8 cellular contexts compared by ENCODE assay signal in the genomic region with DNA sequence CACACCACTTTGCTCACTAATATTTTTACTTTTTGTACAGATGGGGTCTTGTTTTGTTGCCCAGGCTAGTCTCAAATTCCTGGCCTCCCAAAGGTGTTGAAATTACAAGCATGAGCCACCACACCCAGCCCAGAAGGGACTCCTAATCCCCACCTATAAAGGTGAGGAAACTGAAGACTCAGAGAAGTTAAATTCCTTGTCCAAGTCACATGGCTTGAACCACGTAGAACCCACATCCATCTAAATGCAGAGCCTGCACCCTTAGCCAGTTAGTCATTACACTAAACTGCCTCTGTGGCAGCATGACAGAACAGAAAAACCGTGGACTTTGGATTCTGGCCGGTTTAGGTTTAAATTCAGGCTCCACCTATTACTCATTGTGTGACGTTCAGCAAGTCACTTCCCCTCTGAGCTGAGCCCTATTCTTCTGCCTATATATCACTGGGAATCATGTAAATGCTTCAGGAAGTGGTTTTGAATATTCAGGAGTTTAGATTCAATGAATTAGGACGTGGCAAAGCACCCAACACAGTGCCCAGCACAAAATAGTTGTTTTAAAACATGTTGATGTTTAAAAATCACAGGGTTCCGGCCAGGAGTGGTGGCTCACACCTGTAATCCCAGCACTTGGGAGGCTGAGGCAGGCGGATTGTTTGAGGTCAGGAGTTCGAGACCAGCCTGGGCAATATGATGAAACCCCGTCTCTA. TPM values are rescaled to one million over a fixed set of nuclear protein-coding genes. Genes with fewer than 3 reads are reported as not detected.
DNase-seq lines count a peak whose midpoint lies in the region; ATAC-seq, FAIRE-seq and TF ChIP-seq lines count a peak whose summit lies in the region.

No MANE protein-coding gene starts in this region.

- no peaks in the 10 kb centered on the region for H3K27me3 Mint-ChIP-seq in IgD-negative memory B cell

- 0 out of 2 replicates have a peak, but pooled peaks have one; percentile 6 for TF ChIP-seq CTCF in HepG2 (CRISPR knock-in tag; IDR thresholded peaks at IDR 0.05)

- H3K4me3 Mint-ChIP-seq in IgD-negative memory B cell = peak overlapping the region in 1 of 4 donors; percentile 72

- H3K27me3 ChIP-seq in HepG2 (ENCODE audit: control insufficient read depth in 1 of 2, insufficient read depth in 2 of 2, low read length in 2 of 2) = no peaks in the 10 kb centered on the region; a peak in 1 of 5 replicates

- H3K9me3 Mint-ChIP-seq in IgD-negative memory B cell = peaks cover 0 to 4% (median 0%) of the 10 kb centered on the region in 3 donors

- CTCF ChIA-PET in HepG2 (lab: Yijun Ruan, JAX; ENCODE audit: low intra/inter-chr PET ratio, low total read pairs) = no interaction called here

- H3K4me3 ChIP-seq in HepG2 (replicated peaks in 1 of 3; ENCODE audit: insufficient read depth in 1 of 3, low read depth in 2 of 3, low read length in 3 of 3) = peak overlapping the region in 1 of 3 experiments; percentile 41; a peak in 2 of 6 replicates

- H3K9ac ChIP-seq in HepG2 (ENCODE audit: insufficient read depth, low read depth, low read length) = peak overlapping the region; percentile 67

- peak overlapping the region; percentile 95 for H3K27ac ChIP-seq in HepG2 (ENCODE audit: extremely low read length, insufficient read depth, low read length)

- peaks cover 8% of the 10 kb centered on the region; the same call in 1 of the 2 replicates for H4K20me1 ChIP-seq in HepG2 (ENCODE audit: insufficient read depth, low read length)

- H3K36me3 ChIP-seq in HepG2 (replicated peaks in 1 of 2; ENCODE audit: control insufficient read depth in 1 of 2, insufficient read depth in 2 of 2, low read length in 2 of 2) = no peaks in the 10 kb centered on the region

- H3K4me1 ChIP-seq in HepG2 (ENCODE audit: insufficient read depth, low read length) = peaks cover 64% of the 10 kb centered on the region

- H3K4me1 Mint-ChIP-seq in IgD-negative memory B cell = peaks cover 12 to 25% (median 23%) of the 10 kb centered on the region in 3 donors

- H2AFZ ChIP-seq in HepG2 (ENCODE audit: low read length) = no peak overlapping the region

- peak; percentile 97 for FAIRE-seq in HepG2 (lab: Jason Lieb, UNC)

- TF ChIP-seq RAD21 in HepG2 (CRISPR knock-in tag; IDR thresholded peaks at IDR 0.05) = no peak

- peaks cover 7% of the 10 kb centered on the region for H3K9me3 ChIP-seq in HepG2 (ENCODE audit: low read length)

- peaks cover 13% of the 10 kb centered on the region for H3K79me2 ChIP-seq in HepG2 (ENCODE audit: insufficient read depth, low read length)

- TF ChIP-seq EP300 in HepG2 (IDR thresholded peaks at IDR 0.05; ENCODE audit: low read depth in 2 of 2, low read length in 2 of 2) (peak in 1 of 2 experiments; percentile 45; a peak in 1 of 4 replicates), HepG2 (CRISPR knock-in tag; IDR thresholded peaks at IDR 0.05; ENCODE audit: borderline replicate concordance) (no peak)

- no TSS peak for BruUV-seq in HepG2 (replicated peaks; lab: Mats Ljungman, UMichigan)

- peak overlapping the region; percentile 65 for H3K4me2 ChIP-seq in HepG2 (ENCODE audit: low read depth, low read length)

- no peaks in the 10 kb centered on the region for H3K36me3 Mint-ChIP-seq in IgD-negative memory B cell

- peak; percentile 39 for ATAC-seq in HepG2
- no peak for ATAC-seq in GM18867 (IDR thresholded peaks at IDR 0.05; ENCODE audit: unreplicated experiment)
- no peak for ATAC-seq in GM19455 (IDR thresholded peaks at IDR 0.05; ENCODE audit: unreplicated experiment)

- peak; percentile 72 to 76 for TF ChIP-seq POLR2A in HepG2 (IDR thresholded peaks at IDR 0.05; ENCODE audit: insufficient read depth in 1 of 2, low read depth in 2 of 2, low read length in 2 of 2)

- intact Hi-C loops in HepG2 (cut with micrococcal nuclease; ENCODE audit: unreplicated experiment) = loop anchor here (5.0 kb wide), 2 partner anchors 38 to 172 kb away; partner anchors contain the start of genes ISCU and SART3

- 40% methylated on average over 8 of the region's 9 CpGs for WGBS in HepG2 (ENCODE audit: low lambda C conversion rate)

- peak overlapping the region in 2 of 3 donors; percentile 23 to 83 for H3K27ac Mint-ChIP-seq in IgD-negative memory B cell

- in situ Hi-C loops in HepG2 (cut with HindIII; ENCODE audit: extremely low pct_ligation_motif_present, low pct_unique_long_range_greater_than_20kb) = no loop called here

- DNase-seq in DMS53 (lab: John Stamatoyannopoulos, UW) = peak; percentile 95
- DNase-seq in amniotic epithelial cell (ENCODE audit: low read depth) = peak; percentile 84
- DNase-seq in HepG2 (ENCODE audit: low spot score) = peak; percentile 98
- no peak for DNase-seq in NCI-H1930 (lab: John Stamatoyannopoulos, UW)
- no peak for DNase-seq in effector CD8-positive, alpha-beta T cell (lab: John Stamatoyannopoulos, UW)

- POLR2A ChIA-PET in HepG2 (lab: Yijun Ruan, JAX) = interaction anchor here (0.6 to 2.3 kb wide), 10 partner anchors 9 to 104 kb away, joined by 3 to 9 read pairs (median 3); no protein-coding TSS in a partner anchor

TF ChIP-seq in HepG2, 621 proteins besides CTCF, POLR2A, EP300 and RAD21 (continues in another document):
- no peak for TF ChIP-seq PRDM15 (CRISPR knock-in tag; IDR thresholded peaks at IDR 0.05)
- no peak; the same call in 1 of the 2 replicates for TF ChIP-seq NFYC (CRISPR knock-in tag; IDR thresholded peaks at IDR 0.05)
- TF ChIP-seq ZNF367 (CRISPR knock-in tag; IDR thresholded peaks at IDR 0.05; ENCODE audit: borderline replicate concordance) = no peak
- TF ChIP-seq TP53 (CRISPR knock-in tag; conservative IDR thresholded peaks at IDR 0.05) = no peak
- no peak for TF ChIP-seq MYNN (CRISPR knock-in tag; IDR thresholded peaks at IDR 0.05; ENCODE audit: low read depth)
- TF ChIP-seq GTF2F1 (IDR thresholded peaks at IDR 0.05; ENCODE audit: low read length) = peak; percentile 62; the same call in 1 of the 2 replicates
- TF ChIP-seq ZNF784 (CRISPR knock-in tag; IDR thresholded peaks at IDR 0.05; ENCODE audit: borderline replicate concordance) = no peak
- peak; percentile 63; the same call in 1 of the 2 replicates for TF ChIP-seq ARID2 (CRISPR knock-in tag; IDR thresholded peaks at IDR 0.05; ENCODE audit: borderline replicate concordance)
- no peak for TF ChIP-seq JDP2 (CRISPR knock-in tag; IDR thresholded peaks at IDR 0.05; ENCODE audit: borderline replicate concordance)

RNA-seq across cellular contexts. Expression of gene CORO1C, which starts 3.0 kb away (rescaled TPM):
- polyA plus RNA-seq in IgD-negative memory B cell = 71.8 TPM
- total RNA-seq in HepG2 (2016; rRNA removed; fragmentation: Illumina TruSeq; extraction: Trizol) = 73.7 and 128 TPM in 2 replicates
- 21.0 and 28.0 TPM in 2 replicates for total RNA-seq in HepG2 (2016; cell fraction: cytosol; rRNA removed; fragmentation: Illumina TruSeq; extraction: Trizol; ENCODE audit: low read depth)
- total RNA-seq in HepG2 (2016; cell fraction: insoluble cytoplasmic fraction; rRNA removed; fragmentation: Illumina TruSeq; extraction: Trizol) = 70.7 and 135 TPM in 2 replicates
- total RNA-seq in HepG2 (2016; cell fraction: membrane; rRNA removed; fragmentation: Illumina TruSeq; extraction: Trizol) = 29.9 and 30.4 TPM in 2 replicates
- 66.4 and 67.4 TPM in 2 replicates for total RNA-seq in HepG2 (2016; cell fraction: nucleus; rRNA removed; fragmentation: Illumina TruSeq; extraction: Trizol)
- polyA plus RNA-seq in HepG2 (2011; rRNA removed) = 116 and 131 TPM in 2 replicates
- 95.2 and 104 TPM in 2 replicates for polyA plus RNA-seq in HepG2 (2011; cell fraction: cytosol; rRNA removed)
- 66.8 and 86.4 TPM in 2 replicates for polyA plus RNA-seq in HepG2 (2011; cell fraction: nucleus; rRNA removed)
- polyA plus RNA-seq in HepG2 (2012) = 68.8 and 74.2 TPM in 2 replicates
- polyA plus RNA-seq in HepG2 (2016; cell fraction: cytosol; fragmentation: Illumina TruSeq; extraction: Trizol; ENCODE audit: low read depth) = 5.3 and 6.6 TPM in 2 replicates
- polyA plus RNA-seq in HepG2 (2016; cell fraction: insoluble cytoplasmic fraction; fragmentation: Illumina TruSeq; extraction: Trizol; ENCODE audit: low read depth) = 202 and 219 TPM in 2 replicates
- 17.3 and 18.7 TPM in 2 replicates for polyA plus RNA-seq in HepG2 (2016; cell fraction: membrane; fragmentation: Illumina TruSeq; extraction: Trizol; ENCODE audit: low read depth)
- 93.1 and 94.0 TPM in 2 replicates for polyA plus RNA-seq in HepG2 (2016; cell fraction: nucleus; fragmentation: Illumina TruSeq; extraction: Trizol; ENCODE audit: insufficient read depth, low read depth)
- 321 and 493 TPM in 2 replicates for polyA minus RNA-seq in HepG2 (2011; rRNA and poly(A)+ RNA removed; ENCODE audit: low replicate concordance)
- polyA minus RNA-seq in HepG2 (2011; cell fraction: cytosol; rRNA and poly(A)+ RNA removed) = 108 and 148 TPM in 2 replicates
- 132 and 144 TPM in 2 replicates for polyA minus RNA-seq in HepG2 (2011; cell fraction: nucleus; rRNA and poly(A)+ RNA removed)

Comparison
In these comparisons a context has a peak if more than half of its experiments do, and no peak if none do; other contexts are left out.
1. DNase-seq: peak in DMS53 (single experiment), amniotic epithelial cell (single experiment) and HepG2 (single experiment); none in NCI-H1930 (0 of 2) and effector CD8-positive, alpha-beta T cell (single experiment).